8 cellular contexts compared by ENCODE assay signal in the genomic region with DNA sequence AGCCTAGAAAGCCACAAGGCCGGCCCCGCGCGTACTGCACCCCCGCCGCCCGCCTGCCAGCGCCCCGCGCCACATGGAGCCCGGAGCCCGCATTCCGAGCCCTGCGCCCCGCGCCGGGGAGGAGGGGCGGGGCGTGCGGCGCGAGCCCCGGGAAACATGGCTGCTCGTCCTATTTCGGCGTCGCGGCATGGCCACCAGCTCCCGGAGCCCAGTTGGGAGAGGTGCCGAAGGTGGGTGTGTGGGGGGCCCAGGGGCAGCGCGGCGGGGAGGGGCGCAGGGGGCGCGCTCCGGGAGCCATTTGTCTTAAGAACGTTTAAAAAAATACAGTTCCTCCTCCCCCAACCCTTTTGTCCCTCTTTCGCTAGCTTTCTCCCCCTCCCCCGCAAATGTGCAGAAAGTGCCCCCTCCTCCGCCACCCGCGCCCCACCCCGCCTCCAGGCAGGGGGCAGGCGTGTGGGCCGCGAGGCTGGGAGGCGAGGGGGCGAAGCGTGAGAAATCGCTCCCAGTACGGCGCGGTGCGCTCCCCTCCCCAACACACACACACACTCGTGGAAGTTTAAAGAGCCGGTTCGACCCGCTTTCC. TPM values are rescaled to one million over a fixed set of nuclear protein-coding genes. Genes with fewer than 3 reads are reported as not detected.
DNase-seq lines count a peak whose midpoint lies in the region; ATAC-seq and TF ChIP-seq lines count a peak whose summit lies in the region.

No MANE protein-coding gene starts in this region.

- H3K27ac ChIP-seq in KMS-11 (peak overlapping the region; percentile 94), trophoblast cell (ENCODE audit: low read depth, low read length) (peak overlapping the region; percentile 89)

- no peak overlapping the region for H3K4me3 ChIP-seq in KMS-11 (IDR thresholded peaks at IDR 0.05; ENCODE audit: insufficient read depth, low read depth, low read length)
- H3K4me3 ChIP-seq in trophoblast cell (ENCODE audit: low read depth, low read length): peak overlapping the region; percentile 99

- H3K14ac ChIP-seq in trophoblast cell (ENCODE audit: low read length): peak overlapping the region; percentile 85

- ATAC-seq in SK-N-SH treated with all-trans-retinoic acid at 6 μM for 48 hours: peak; percentile 43
- ATAC-seq in activated naive CD8-positive, alpha-beta T cell treated with anti-CD3 and anti-CD28 coated beads, Interleukin-2, amount 10 ng/mL, durations not matched to agents 7 days and 5 days (ENCODE audit: low read depth): peak; percentile 25
- peak; percentile 50 for ATAC-seq in Right ventricle myocardium superior (ENCODE audit: poor library complexity)
- no peak for ATAC-seq in omental fat pad (ENCODE audit: low FRiP score)

- H3K27me3 ChIP-seq in KMS-11 (ENCODE audit: insufficient read depth, low read depth) (no peaks in the 10 kb centered on the region), trophoblast cell (ENCODE audit: insufficient read depth, low read length) (no peaks in the 10 kb centered on the region)

- H3K79me1 ChIP-seq in trophoblast cell (ENCODE audit: low read length): peaks cover 40% of the 10 kb centered on the region

- no peak for TF ChIP-seq CTCF in KMS-11 (conservative IDR thresholded peaks at IDR 0.05; ENCODE audit: low read depth, low read length)
- no peak for TF ChIP-seq CTCF in omental fat pad (IDR thresholded peaks at IDR 0.05)

- H3K9me3 ChIP-seq in ES-I3 (ENCODE audit: control insufficient read depth, insufficient read depth, low read length): no peaks in the 10 kb centered on the region
- H3K9me3 ChIP-seq in trophoblast cell (ENCODE audit: insufficient read depth, low read depth, low read length): no peaks in the 10 kb centered on the region

- H2BK5ac ChIP-seq in trophoblast cell (ENCODE audit: low read depth, low read length, poor library complexity): peak overlapping the region; percentile 98

- DNase-seq in activated naive CD8-positive, alpha-beta T cell treated with anti-CD3 and anti-CD28 coated beads, Interleukin-2, amount 10 ng/mL, durations not matched to agents 7 days and 5 days: peak; percentile 79
- peak; percentile 80 for DNase-seq in Right ventricle myocardium superior
- DNase-seq in trophoblast cell: peak; percentile 55 to 62
- DNase-seq in ureter (ENCODE audit: low spot score): peak; percentile 76
- DNase-seq in omental fat pad (ENCODE audit: low spot score): no peak

- peaks cover 18% of the 10 kb centered on the region for H4K20me1 ChIP-seq in KMS-11 (ENCODE audit: insufficient read depth)

- no peak overlapping the region for H2AFZ ChIP-seq in KMS-11 (ENCODE audit: low read depth)
- H2AFZ ChIP-seq in trophoblast cell (ENCODE audit: insufficient read depth, low read length, poor library complexity): peak overlapping the region; percentile 85

- H3K36me3 ChIP-seq in ES-I3 (ENCODE audit: insufficient read depth, low read length) (no peaks in the 10 kb centered on the region), KMS-11 (ENCODE audit: insufficient read depth) (no peaks in the 10 kb centered on the region), trophoblast cell (ENCODE audit: control insufficient read depth in 1 of 2, insufficient read depth in 2 of 2, low read length in 2 of 2) (peaks cover 0 to 2% of the 10 kb centered on the region in 2 experiments)

- peak overlapping the region; percentile 78 for H4K8ac ChIP-seq in trophoblast cell (ENCODE audit: low read depth, low read length)

- WGBS in trophoblast cell (ENCODE audit: extremely low coverage, insufficient coverage, insufficient read length): no CpG with 5 or more reads among the region's 59 CpGs

- intact Hi-C loops in Right ventricle myocardium superior (cut with DNase I): no loop called here

- no peak overlapping the region for H3K23ac ChIP-seq in trophoblast cell (ENCODE audit: low read length)

- peak overlapping the region; percentile 94 for H3K27ac Mint-ChIP-seq in activated naive CD8-positive, alpha-beta T cell treated with anti-CD3 and anti-CD28 coated beads, Interleukin-2, amount 10 ng/mL, durations not matched to agents 7 days and 5 days

- H3K4me2 ChIP-seq in KMS-11 (peak overlapping the region; percentile 57; the same call in 1 of the 2 replicates), trophoblast cell (ENCODE audit: low read length) (peak overlapping the region; percentile 92)

- H3K9ac ChIP-seq in ES-I3 (ENCODE audit: low read depth, low read length) (peak overlapping the region; percentile 92), KMS-11 (peak overlapping the region; percentile 99), trophoblast cell (ENCODE audit: low read length) (peak overlapping the region; percentile 93)

- peak overlapping the region; percentile 83 for H4K12ac ChIP-seq in trophoblast cell (ENCODE audit: low read depth, low read length)

- peak overlapping the region; percentile 94 for H2AK5ac ChIP-seq in trophoblast cell (ENCODE audit: low read length)

- peak overlapping the region; percentile 92 for H3K4ac ChIP-seq in trophoblast cell (ENCODE audit: low read depth, low read length)

- no peaks in the 10 kb centered on the region for H3K27me3 Mint-ChIP-seq in activated naive CD8-positive, alpha-beta T cell treated with anti-CD3 and anti-CD28 coated beads, Interleukin-2, amount 10 ng/mL, durations not matched to agents 7 days and 5 days

- H3K4me1 ChIP-seq in ES-I3 (ENCODE audit: insufficient read depth, low read length): peaks cover 16% of the 10 kb centered on the region
- peaks cover 49% of the 10 kb centered on the region for H3K4me1 ChIP-seq in KMS-11 (ENCODE audit: low read depth, poor library complexity, severe bottlenecking)
- peaks cover 7 to 9% of the 10 kb centered on the region in 2 experiments for H3K4me1 ChIP-seq in trophoblast cell (ENCODE audit: control insufficient read depth in 1 of 2, insufficient read depth in 2 of 2, low read length in 2 of 2)

- H3K4me3 Mint-ChIP-seq in activated naive CD8-positive, alpha-beta T cell treated with anti-CD3 and anti-CD28 coated beads, Interleukin-2, amount 10 ng/mL, durations not matched to agents 7 days and 5 days: peak overlapping the region; percentile 65

- POLR2A ChIA-PET in activated naive CD8-positive, alpha-beta T cell treated with anti-CD3 and anti-CD28 coated beads, Interleukin-2, amount 10 ng/mL, durations not matched to agents 7 days and 5 days (lab: Charles Lee): interaction anchor here (0.8 to 9.3 kb wide), 7 partner anchors 9 to 343 kb away, joined by 3 to 95 read pairs (median 4); a partner anchor contains a TSS

- H3K4me1 Mint-ChIP-seq in activated naive CD8-positive, alpha-beta T cell treated with anti-CD3 and anti-CD28 coated beads, Interleukin-2, amount 10 ng/mL, durations not matched to agents 7 days and 5 days: peaks cover 39% of the 10 kb centered on the region

- peak overlapping the region; percentile 99 for H2BK120ac ChIP-seq in trophoblast cell (ENCODE audit: insufficient read depth, low read length, poor library complexity)

- H3K79me2 ChIP-seq in KMS-11 (ENCODE audit: insufficient read depth, low read depth): peaks cover 94% of the 10 kb centered on the region
- H3K79me2 ChIP-seq in trophoblast cell (ENCODE audit: control insufficient read depth, insufficient read depth, low read length, poor library complexity): peaks cover 46% of the 10 kb centered on the region

- H3K36me3 Mint-ChIP-seq in activated naive CD8-positive, alpha-beta T cell treated with anti-CD3 and anti-CD28 coated beads, Interleukin-2, amount 10 ng/mL, durations not matched to agents 7 days and 5 days: peaks cover 10% of the 10 kb centered on the region

- H4K91ac ChIP-seq in trophoblast cell (ENCODE audit: low read depth, low read length): peak overlapping the region; percentile 97

- H2BK12ac ChIP-seq in trophoblast cell (ENCODE audit: low read length): peak overlapping the region; percentile 36

- H3K18ac ChIP-seq in trophoblast cell (ENCODE audit: low read length): peak overlapping the region; percentile 97

- H3K9me3 Mint-ChIP-seq in activated naive CD8-positive, alpha-beta T cell treated with anti-CD3 and anti-CD28 coated beads, Interleukin-2, amount 10 ng/mL, durations not matched to agents 7 days and 5 days: no peaks in the 10 kb centered on the region

TF ChIP-seq in SK-N-SH treated with all-trans-retinoic acid at 6 μM for 48 hours, 23 proteins besides CTCF, POLR2A, EP300 and RAD21 (continues in another document):
- TF ChIP-seq, protein P1, sequence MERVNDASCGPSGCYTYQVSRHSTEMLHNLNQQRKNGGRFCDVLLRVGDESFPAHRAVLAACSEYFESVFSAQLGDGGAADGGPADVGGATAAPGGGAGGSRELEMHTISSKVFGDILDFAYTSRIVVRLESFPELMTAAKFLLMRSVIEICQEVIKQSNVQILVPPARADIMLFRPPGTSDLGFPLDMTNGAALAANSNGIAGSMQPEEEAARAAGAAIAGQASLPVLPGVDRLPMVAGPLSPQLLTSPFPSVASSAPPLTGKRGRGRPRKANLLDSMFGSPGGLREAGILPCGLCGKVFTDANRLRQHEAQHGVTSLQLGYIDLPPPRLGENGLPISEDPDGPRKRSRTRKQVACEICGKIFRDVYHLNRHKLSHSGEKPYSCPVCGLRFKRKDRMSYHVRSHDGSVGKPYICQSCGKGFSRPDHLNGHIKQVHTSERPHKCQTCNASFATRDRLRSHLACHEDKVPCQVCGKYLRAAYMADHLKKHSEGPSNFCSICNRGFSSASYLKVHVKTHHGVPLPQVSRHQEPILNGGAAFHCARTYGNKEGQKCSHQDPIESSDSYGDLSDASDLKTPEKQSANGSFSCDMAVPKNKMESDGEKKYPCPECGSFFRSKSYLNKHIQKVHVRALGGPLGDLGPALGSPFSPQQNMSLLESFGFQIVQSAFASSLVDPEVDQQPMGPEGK (CRISPR knock-in tag; IDR thresholded peaks at IDR 0.05; ENCODE audit: borderline replicate concordance): no peak
- TF ChIP-seq, protein P2, sequence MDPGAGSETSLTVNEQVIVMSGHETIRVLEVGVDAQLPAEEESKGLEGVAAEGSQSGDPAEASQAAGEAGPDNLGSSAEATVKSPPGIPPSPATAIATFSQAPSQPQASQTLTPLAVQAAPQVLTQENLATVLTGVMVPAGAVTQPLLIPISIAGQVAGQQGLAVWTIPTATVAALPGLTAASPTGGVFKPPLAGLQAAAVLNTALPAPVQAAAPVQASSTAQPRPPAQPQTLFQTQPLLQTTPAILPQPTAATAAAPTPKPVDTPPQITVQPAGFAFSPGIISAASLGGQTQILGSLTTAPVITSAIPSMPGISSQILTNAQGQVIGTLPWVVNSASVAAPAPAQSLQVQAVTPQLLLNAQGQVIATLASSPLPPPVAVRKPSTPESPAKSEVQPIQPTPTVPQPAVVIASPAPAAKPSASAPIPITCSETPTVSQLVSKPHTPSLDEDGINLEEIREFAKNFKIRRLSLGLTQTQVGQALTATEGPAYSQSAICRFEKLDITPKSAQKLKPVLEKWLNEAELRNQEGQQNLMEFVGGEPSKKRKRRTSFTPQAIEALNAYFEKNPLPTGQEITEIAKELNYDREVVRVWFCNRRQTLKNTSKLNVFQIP (CRISPR knock-in tag; IDR thresholded peaks at IDR 0.05; ENCODE audit: borderline replicate concordance, low read depth): no peak
- TF ChIP-seq ZFP3 (CRISPR knock-in tag; IDR thresholded peaks at IDR 0.05) (no peak), GLIS3 (CRISPR knock-in tag; IDR thresholded peaks at IDR 0.05) (0 out of 2 replicates have a peak, but pooled peaks have one; percentile 18)

RNA-seq across cellular contexts. Expression of a gene that starts 2.5 kb away (rescaled TPM):
- total RNA-seq in activated naive CD8-positive, alpha-beta T cell treated with anti-CD3 and anti-CD28 coated beads, Interleukin-2, amount 10 ng/mL, durations not matched to agents 7 days and 5 days: 100 to 1,000 TPM; 174 to 177 TPM
- total RNA-seq in Right ventricle myocardium superior: 118 TPM
- 247 and 258 TPM in 2 replicates for polyA plus RNA-seq in trophoblast cell (2013)
- 169 TPM for total RNA-seq in ureter
- total RNA-seq in omental fat pad: 10 to 100 TPM; 35.5 to 60.4 (median 47.3) TPM
